ENCODE assay signal across 8 cellular contexts in the genomic region with DNA sequence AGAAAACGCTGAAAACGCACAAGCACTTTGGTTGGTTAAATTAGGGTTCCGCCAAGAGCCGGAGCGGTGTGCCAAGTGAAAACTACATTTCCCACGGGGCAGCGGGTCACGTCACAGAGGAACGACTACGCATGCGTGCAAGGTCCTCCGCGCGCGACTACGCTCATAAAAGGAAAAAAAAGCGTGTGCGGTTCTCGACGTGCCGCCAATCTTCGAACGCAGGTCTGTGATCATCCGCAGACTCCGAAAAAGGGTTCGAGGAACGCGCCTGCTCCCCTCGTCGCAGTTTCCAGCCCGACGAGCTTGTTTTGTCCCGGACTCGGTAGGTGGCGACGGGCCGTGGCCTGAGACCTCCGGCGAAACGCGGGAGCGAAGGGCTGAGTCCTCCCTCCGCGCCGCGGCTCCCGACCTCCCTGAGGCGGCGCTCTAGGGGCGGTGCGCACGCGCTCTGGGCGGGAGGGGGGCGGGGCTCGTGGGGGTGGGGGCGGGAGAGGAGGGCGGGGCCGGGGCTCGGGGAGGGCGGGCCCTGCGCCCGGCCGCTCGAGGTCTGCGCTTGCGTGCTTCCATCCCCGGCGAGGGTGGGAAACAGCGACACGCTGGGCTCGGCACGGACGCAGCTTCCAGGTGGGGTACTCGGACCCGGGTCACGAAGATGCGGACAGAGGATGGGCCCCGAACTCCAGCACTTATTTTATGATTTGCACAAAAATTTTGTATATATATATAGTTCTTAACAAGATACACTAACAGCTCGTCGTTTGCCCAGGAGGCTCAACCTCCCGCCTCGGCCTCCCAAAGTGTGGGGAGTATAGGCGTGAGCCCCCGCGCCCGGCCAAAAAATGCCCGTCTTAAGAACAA. TPM values are rescaled to one million over a fixed set of nuclear protein-coding genes. Genes with fewer than 3 reads are reported as not detected.
A peak's percentile ranks its signal among the peaks of the same experiment; 100 is the strongest.
DNase-seq lines count a peak whose midpoint lies in the region; ATAC-seq and TF ChIP-seq lines count a peak whose summit lies in the region.

A gene (plus strand): TSS at position 145 of the 858 bp plus-strand sequence. CDS start 27,150 bp downstream, outside the sequence.

- peak within 1 kb of the TSS; percentile 97 for H3K27ac Mint-ChIP-seq in activated naive CD8-positive, alpha-beta T cell
- peak within 1 kb of the TSS; percentile 88 for H3K27ac Mint-ChIP-seq in glutamatergic neuron (ENCODE audit: unreplicated experiment)

- peaks cover 33% of the 10 kb centered on the region for H3K4me1 Mint-ChIP-seq in activated naive CD8-positive, alpha-beta T cell (ENCODE audit: low read depth)
- no peaks in the 10 kb centered on the region for H3K4me1 Mint-ChIP-seq in glutamatergic neuron (ENCODE audit: low read depth, unreplicated experiment)

- H3K9me3 ChIP-seq in ovary (no peaks in the 10 kb centered on the region), thymus (ENCODE audit: control insufficient read depth) (no peaks in the 10 kb centered on the region)

- H3K4me1 ChIP-seq in ovary (ENCODE audit: insufficient read depth) (no peaks in the 10 kb centered on the region), thymus (ENCODE audit: control insufficient read depth, insufficient read depth, low read length) (peaks cover 6% of the 10 kb centered on the region)

- no peak for TF ChIP-seq EP300 in ovary (IDR thresholded peaks at IDR 0.05)

- peak within 1 kb of the TSS; percentile 95 for H3K4me3 Mint-ChIP-seq in activated naive CD8-positive, alpha-beta T cell
- H3K4me3 Mint-ChIP-seq in glutamatergic neuron (ENCODE audit: unreplicated experiment), result peak within 1 kb of the TSS; percentile 91

- H3K27me3 ChIP-seq in ovary, result no peaks in the 10 kb centered on the region
- no peaks in the 10 kb centered on the region for H3K27me3 ChIP-seq in thymus (ENCODE audit: control insufficient read depth, insufficient read depth)

- TF ChIP-seq CTCF in glutamatergic neuron (IDR thresholded peaks at IDR 0.05; ENCODE audit: partially characterized antibody, unreplicated experiment), result no peak
- TF ChIP-seq CTCF in ovary (IDR thresholded peaks at IDR 0.05), result peak; percentile 18 to 44 (median 24)

- no peaks in the 10 kb centered on the region for H3K27me3 Mint-ChIP-seq in activated naive CD8-positive, alpha-beta T cell
- peaks cover 1% of the 10 kb centered on the region for H3K27me3 Mint-ChIP-seq in glutamatergic neuron (ENCODE audit: unreplicated experiment)

- WGBS in ovary, 3 donors, result 1% methylated on average over 60 to 87 of the region's 88 CpGs
- 4% methylated on average over 84 of the region's 88 CpGs for WGBS in thymus

- ATAC-seq in HG02610 (IDR thresholded peaks at IDR 0.05; ENCODE audit: unreplicated experiment), result peak; percentile 68

- peak; percentile 96 for TF ChIP-seq POLR2A in GM10847 (IDR thresholded peaks at IDR 0.05; ENCODE audit: extremely low read depth, insufficient read length)
- TF ChIP-seq POLR2A in ovary (IDR thresholded peaks at IDR 0.05), result peak; percentile 96

- H3K36me3 Mint-ChIP-seq in activated naive CD8-positive, alpha-beta T cell, result peaks cover 7% of the 10 kb centered on the region
- peaks cover 5% of the 10 kb centered on the region for H3K36me3 Mint-ChIP-seq in glutamatergic neuron (ENCODE audit: unreplicated experiment)

- DNase-seq in NCI-H1092 treated with DMSO at 0.1 percent for 48 hours (lab: John Stamatoyannopoulos, UW) (peak; percentile 95), SKM-1 treated with dmso at 0.1 percent for 144 hours (lab: John Stamatoyannopoulos, UW; ENCODE audit: unreplicated experiment) (peak; percentile 87), glutamatergic neuron (peak; percentile 89), ovary (peak; percentile 93 to 97 (median 95))

- H3K27ac ChIP-seq in ovary (peak within 1 kb of the TSS; percentile 76 to 95), thymus (ENCODE audit: low read depth) (peak within 1 kb of the TSS; percentile 98)

- intact Hi-C loops in ovary (cut with DNase I), result no loop called here

- H3K36me3 ChIP-seq in ovary (no peaks in the 10 kb centered on the region), thymus (ENCODE audit: control insufficient read depth, insufficient read depth) (peaks cover 6% of the 10 kb centered on the region)

- H3K4me3 ChIP-seq in ovary (peak within 1 kb of the TSS; percentile 62), thymus (ENCODE audit: low read length) (peak within 1 kb of the TSS; percentile 62)

- H3K9me3 Mint-ChIP-seq in activated naive CD8-positive, alpha-beta T cell (ENCODE audit: low read depth), result no peaks in the 10 kb centered on the region
- peaks cover 1% of the 10 kb centered on the region for H3K9me3 Mint-ChIP-seq in glutamatergic neuron (ENCODE audit: unreplicated experiment)

RNA-seq across cellular contexts. Expression of the gene that starts here (rescaled TPM):
- 29.2 TPM for total RNA-seq in glutamatergic neuron (ENCODE audit: unreplicated experiment)
- total RNA-seq in ovary, result 10 to 100 TPM; 30.6 to 59.8 (median 42.5) TPM
- 10 to 100 TPM; 28.5 to 54.0 TPM for polyA plus RNA-seq in ovary
- polyA plus RNA-seq in thymus, result 34.7 TPM

Comparison
In these comparisons a context has a peak if more than half of its experiments do, and no peak if none do; other contexts are left out.
1. Peak in every context shown above with its lines: DNase-seq, ATAC-seq, H3K4me3 ChIP-seq and H3K27ac ChIP-seq.